In genomic region chr10:103241262-103242011, GRCh38 we compare ENCODE assay signal across 9 cellular contexts. TPM values are rescaled to one million over a fixed set of nuclear protein-coding genes. Genes with fewer than 3 reads are reported as not detected.
DNase-seq lines count a peak whose midpoint lies in the region; ATAC-seq and TF ChIP-seq lines count a peak whose summit lies in the region.
"Had no signal": no experiment of that assay in that cellular context is flagged by ENCODE, and none has a peak within 500 bp of the region (broad histone marks: within the 10 kb centered on the region; RNA-seq: fewer than 3 reads in every experiment).

No MANE protein-coding gene starts in this region.

- peak; percentile 35 for ATAC-seq in activated naive CD8-positive, alpha-beta T cell treated with anti-CD3 and anti-CD28 coated beads, Interleukin-2, amount 50 U/mL, for 24 hours
- ATAC-seq in GM21576 (IDR thresholded peaks at IDR 0.05; ENCODE audit: unreplicated experiment) = no peak
- ATAC-seq in HG02970 (IDR thresholded peaks at IDR 0.05; ENCODE audit: low FRiP score, unreplicated experiment) = no peak

- DNase-seq in AML-193 (lab: John Stamatoyannopoulos, UW) = peak; percentile 46 to 60
- no peak for DNase-seq in activated naive CD8-positive, alpha-beta T cell treated with anti-CD3 and anti-CD28 coated beads, Interleukin-2, amount 50 U/mL, for 24 hours
- DNase-seq in hypothalamus (lab: John Stamatoyannopoulos, UW) = peak in 29 of 51 donors; percentile 1 to 53 (median 12)
- DNase-seq in spleen = no peak
- no peak for DNase-seq in NCI-H1694 treated with DMSO at 0.1 percent for 48 hours (lab: John Stamatoyannopoulos, UW)

- H3K27me3 Mint-ChIP-seq in activated naive CD8-positive, alpha-beta T cell treated with anti-CD3 and anti-CD28 coated beads, Interleukin-2, amount 50 U/mL, for 24 hours = peaks cover 3% of the 10 kb centered on the region

- H3K9me3 ChIP-seq in HUES6 (ENCODE audit: control insufficient read depth, insufficient read depth, low read depth, low read length) (no peaks in the 10 kb centered on the region), spleen (no peaks in the 10 kb centered on the region)

- H3K4me3 ChIP-seq in HUES6 (ENCODE audit: low read depth, low read length) = no peak overlapping the region
- H3K4me3 ChIP-seq in spleen = peak overlapping the region in 1 of 8 donors; percentile 10

- H3K9me3 Mint-ChIP-seq in activated naive CD8-positive, alpha-beta T cell treated with anti-CD3 and anti-CD28 coated beads, Interleukin-2, amount 50 U/mL, for 24 hours = no peaks in the 10 kb centered on the region

- H3K9ac ChIP-seq in HUES6 (ENCODE audit: low read length) = peak overlapping the region; percentile 65

- TF ChIP-seq CTCF in spleen (IDR thresholded peaks at IDR 0.05 in 8 of 11, conservative IDR thresholded peaks at IDR 0.05 in 3 of 11) = no peak

- no peak for TF ChIP-seq POLR2A in spleen (IDR thresholded peaks at IDR 0.05)

- H3K27ac Mint-ChIP-seq in activated naive CD8-positive, alpha-beta T cell treated with anti-CD3 and anti-CD28 coated beads, Interleukin-2, amount 50 U/mL, for 24 hours = peak overlapping the region; percentile 69

- no peaks in the 10 kb centered on the region for H3K36me3 Mint-ChIP-seq in activated naive CD8-positive, alpha-beta T cell treated with anti-CD3 and anti-CD28 coated beads, Interleukin-2, amount 50 U/mL, for 24 hours (ENCODE audit: low read depth)

- peak overlapping the region; percentile 77; the same call in 1 of the 2 replicates for H3K27ac ChIP-seq in HUES6 (ENCODE audit: low read depth, low read length)
- peak overlapping the region in 5 of 8 donors; percentile 32 to 86 (median 67) for H3K27ac ChIP-seq in spleen

- 34 to 47% (median 44%) methylated on average over 7 of the region's 7 CpGs for WGBS in spleen, 5 donors

- H3K4me1 ChIP-seq in HUES6 (ENCODE audit: control insufficient read depth, insufficient read depth, low read length) = peaks cover 12% of the 10 kb centered on the region
- peaks cover 0 to 55% (median 26%) of the 10 kb centered on the region in 6 donors for H3K4me1 ChIP-seq in spleen

- H3K36me3 ChIP-seq in HUES6 (ENCODE audit: control insufficient read depth, insufficient read depth, low read length) = no peaks in the 10 kb centered on the region
- no peaks in the 10 kb centered on the region for H3K36me3 ChIP-seq in spleen

- intact Hi-C loops in spleen (cut with DNase I; ENCODE audit: low total_unique reads) = loop anchor here (5.0 kb wide), 1 partner anchor 404 kb away; the partner anchor contains the start of gene CYP17A1

- H3K27me3 ChIP-seq in HUES6 (ENCODE audit: control insufficient read depth, insufficient read depth, low read length) = no peaks in the 10 kb centered on the region
- no peaks in the 10 kb centered on the region for H3K27me3 ChIP-seq in spleen (replicated peaks in 1 of 7)

- H3K4me3 Mint-ChIP-seq in activated naive CD8-positive, alpha-beta T cell treated with anti-CD3 and anti-CD28 coated beads, Interleukin-2, amount 50 U/mL, for 24 hours = no peak overlapping the region

- peaks cover 13% of the 10 kb centered on the region for H3K4me1 Mint-ChIP-seq in activated naive CD8-positive, alpha-beta T cell treated with anti-CD3 and anti-CD28 coated beads, Interleukin-2, amount 50 U/mL, for 24 hours

RNA-seq across cellular contexts. Expression of gene RPEL1, which starts 4.2 kb away (rescaled TPM):
- under 1 TPM in 1 of 7 donors, not detected in 6; 0.23 TPM for total RNA-seq in spleen
- not detected for polyA plus RNA-seq in spleen
- total RNA-seq: temporal lobe had no signal

RNA-seq across cellular contexts. Expression of gene INA, which starts 35.5 kb away (rescaled TPM):
- total RNA-seq in spleen = not detected
- under 1 TPM; 0.02 to 0.09 (median 0.03) TPM for polyA plus RNA-seq in spleen

RNA-seq across cellular contexts. Expression of gene NT5C2, which starts 48.4 kb away (rescaled TPM):
- total RNA-seq in spleen = 100 to 1,000 TPM in 2 of 7 donors, 10 to 100 TPM in 5; 83.6 to 115 (median 96.8) TPM
- 10 to 100 TPM; 21.7 to 32.6 (median 24.5) TPM for polyA plus RNA-seq in spleen

Comparison
In these comparisons a context has a peak if more than half of its experiments do, and no peak if none do; other contexts are left out.
1. DNase-seq: peak in AML-193 (2 of 2) and hypothalamus (29 of 51); none in activated naive CD8-positive, alpha-beta T cell treated with anti-CD3 and anti-CD28 coated beads, Interleukin-2, amount 50 U/mL, for 24 hours (single experiment), spleen (single experiment) and NCI-H1694 treated with DMSO at 0.1 percent for 48 hours (single experiment).